ENCODE assay signal across 25 cellular contexts in the genomic region with DNA sequence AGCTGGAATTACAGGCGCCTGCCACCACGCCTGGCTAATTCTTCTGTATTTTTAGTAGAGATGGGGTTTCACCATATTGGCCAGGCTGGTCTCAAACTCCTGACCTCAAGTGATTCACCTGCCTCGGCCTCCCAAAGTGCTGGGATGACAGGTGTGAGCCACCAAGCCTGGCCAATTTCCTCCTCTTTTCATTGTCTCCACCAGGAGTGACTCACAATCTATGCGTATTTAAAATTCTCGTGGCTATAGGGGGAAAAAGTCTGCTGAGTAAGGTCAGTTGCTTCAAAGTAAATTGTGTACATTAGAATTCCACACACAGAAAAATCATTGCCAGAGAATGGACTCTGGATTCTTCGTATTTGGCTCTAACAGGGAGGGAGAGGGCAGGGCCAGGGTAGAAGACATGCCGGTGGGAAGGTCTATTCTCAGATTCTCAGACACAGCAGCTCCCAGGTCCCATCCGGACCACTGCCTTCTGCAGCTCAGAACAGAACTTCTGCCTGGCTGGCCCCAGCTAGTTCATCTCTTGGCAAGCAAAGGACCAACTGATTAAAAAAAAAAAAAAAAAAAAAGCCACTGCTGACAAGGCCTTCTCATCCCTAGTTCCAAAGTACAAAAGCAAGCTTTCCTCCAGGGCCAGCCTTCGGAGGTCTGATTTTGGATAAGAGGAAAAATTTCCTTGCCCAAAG. TPM values are rescaled to one million over a fixed set of nuclear protein-coding genes. Genes with fewer than 3 reads are reported as not detected.
DNase-seq lines count a peak whose midpoint lies in the region; ATAC-seq, FAIRE-seq and TF ChIP-seq lines count a peak whose summit lies in the region.
"Had no signal": no experiment of that assay in that cellular context is flagged by ENCODE, and none has a peak within 500 bp of the region (broad histone marks: within the 10 kb centered on the region; RNA-seq: fewer than 3 reads in every experiment).

No MANE protein-coding gene starts in this region.

- POLR2A ChIA-PET in SK-N-SH (lab: Yijun Ruan, JAX), result no interaction called here

- in situ Hi-C loops in astrocyte of the cerebellum (cut with HindIII; ENCODE audit: low sequenced_read_pairs), result no loop called here

- H3K36me3 ChIP-seq in ascending aorta (no peaks in the 10 kb centered on the region), SK-N-SH (replicated peaks in 1 of 2; ENCODE audit: control insufficient read depth in 1 of 2, insufficient read depth in 2 of 2, low read length in 1 of 2) (peaks cover 4 to 54% of the 10 kb centered on the region in 2 experiments)
- H3K36me3 ChIP-seq: gastrocnemius medialis, uterus had no signal

- FAIRE-seq in frontal cortex (lab: Jason Lieb, UNC), result no peak
- FAIRE-seq: A204.1, keratinocyte had no signal

- TF ChIP-seq RAD21 in SK-N-SH (IDR thresholded peaks at IDR 0.05; ENCODE audit: low read length), result no peak

- ATAC-seq in left colon, result peak; percentile 70
- ATAC-seq: gastrocnemius medialis, right cardiac atrium, WTC11 had no signal

- H3K79me2 ChIP-seq in SK-N-SH (ENCODE audit: insufficient read depth), result peaks cover 11% of the 10 kb centered on the region

- no peaks in the 10 kb centered on the region for H3K9me3 ChIP-seq in ascending aorta
- H3K9me3 ChIP-seq in SK-N-SH, result no peaks in the 10 kb centered on the region
- H3K9me3 ChIP-seq: BLaER1 treated with 17β-estradiol and CSF1 and Interleukin-3, amounts not matched to agents 10 nM and 100 nM; gastrocnemius medialis; SJSA1; uterus had no signal

- no peaks in the 10 kb centered on the region for H4K20me1 ChIP-seq in SK-N-SH (ENCODE audit: insufficient read depth)
- H4K20me1 ChIP-seq: BLaER1 treated with 17β-estradiol and CSF1 and Interleukin-3, amounts not matched to agents 10 nM and 100 nM had no signal

- H3K27ac ChIP-seq in ascending aorta (no peak overlapping the region), SK-N-SH (ENCODE audit: low read depth in 2 of 2, low read length in 1 of 2) (no peak overlapping the region)
- H3K27ac ChIP-seq: BLaER1 treated with 17β-estradiol and CSF1 and Interleukin-3, amounts not matched to agents 10 nM and 100 nM; dorsolateral prefrontal cortex; gastrocnemius medialis; SJSA1; uterus had no signal

- intact Hi-C loops in left colon (cut with DNase I, micrococcal nuclease) (no loop called here), ascending aorta (cut with DNase I) (no loop called here)

- H3K4me3 ChIP-seq in astrocyte of the cerebellum (ENCODE audit: low read depth, low read length), result no peak overlapping the region
- no peak overlapping the region for H3K4me3 ChIP-seq in ascending aorta
- H3K4me3 ChIP-seq in SK-N-SH (ENCODE audit: low read depth in 2 of 2, low read length in 1 of 2), result no peak overlapping the region
- H3K4me3 ChIP-seq: BLaER1 treated with 17β-estradiol and CSF1 and Interleukin-3, amounts not matched to agents 10 nM and 100 nM; dorsolateral prefrontal cortex; gastrocnemius medialis; SJSA1; uterus had no signal

- H3K9me2 ChIP-seq in SK-N-SH, result no peaks in the 10 kb centered on the region

- CTCF ChIA-PET in SK-N-SH (lab: Yijun Ruan, JAX), result interaction anchor here (0.6 kb wide), 1 partner anchor 479 kb away, joined by 3 read pairs; no protein-coding TSS in a partner anchor

- TF ChIP-seq EP300 in SK-N-SH (IDR thresholded peaks at IDR 0.05; ENCODE audit: borderline replicate concordance in 1 of 2, low read depth in 1 of 2, low read length in 1 of 2), result no peak

- peak; percentile 27 for DNase-seq in A172 (ENCODE audit: low spot score)
- DNase-seq in HuH-7.5 (ENCODE audit: low spot score), result peak; percentile 76
- peak; percentile 56 for DNase-seq in astrocyte of the cerebellum (ENCODE audit: low read depth)
- DNase-seq in left colon, result no peak
- no peak for DNase-seq in ascending aorta (ENCODE audit: low spot score in 2 of 2)
- no peak for DNase-seq in SK-N-SH
- DNase-seq in frontal cortex (ENCODE audit: low spot score in 2 of 2), result no peak
- DNase-seq in NCI-H2081 (lab: John Stamatoyannopoulos, UW), result no peak
- DNase-seq: activated CD4-positive, alpha-beta T cell treated with anti-CD3 and anti-CD28 coated beads, Interleukin-2, amount 50 U/mL, for 4 hours; activated CD8-positive, alpha-beta memory T cell treated with anti-CD3 and anti-CD28 coated beads, Interleukin-2, amount 50 U/mL, for 48 hours; activated effector memory CD4-positive, alpha-beta T cell treated with anti-CD3 and anti-CD28 coated beads, Interleukin-2, amount 50 U/mL, for 16 hours; dorsolateral prefrontal cortex; gastrocnemius medialis; GOT3; mammary epithelial cell; NCI-H1417 treated with DMSO at 0.1 percent for 48 hours; NCI-H82; right cardiac atrium; T-helper 2 cell; uterus had no signal

- no peak overlapping the region for H3K9ac ChIP-seq in SK-N-SH
- H3K9ac ChIP-seq: BLaER1 treated with 17β-estradiol and CSF1 and Interleukin-3, amounts not matched to agents 10 nM and 100 nM had no signal

- no peaks in the 10 kb centered on the region for H3K27me3 ChIP-seq in ascending aorta
- H3K27me3 ChIP-seq in SK-N-SH (ENCODE audit: insufficient read depth), result no peaks in the 10 kb centered on the region
- H3K27me3 ChIP-seq: BLaER1 treated with 17β-estradiol and CSF1 and Interleukin-3, amounts not matched to agents 10 nM and 100 nM; dorsolateral prefrontal cortex; gastrocnemius medialis; SJSA1; uterus had no signal

- TF ChIP-seq CTCF in astrocyte of the cerebellum (IDR thresholded peaks at IDR 0.05; ENCODE audit: low read depth, low read length, missing control alignments), result no peak
- no peak for TF ChIP-seq CTCF in ascending aorta (IDR thresholded peaks at IDR 0.05)
- no peak for TF ChIP-seq CTCF in SK-N-SH (IDR thresholded peaks at IDR 0.05)

- no peak overlapping the region for H2AFZ ChIP-seq in SK-N-SH (ENCODE audit: low read depth)

- H3K4me2 ChIP-seq in SK-N-SH, result no peak overlapping the region
- H3K4me2 ChIP-seq: BLaER1 treated with 17β-estradiol and CSF1 and Interleukin-3, amounts not matched to agents 10 nM and 100 nM had no signal

- peaks cover 7% of the 10 kb centered on the region for H3F3A ChIP-seq in SK-N-SH (replicated peaks; ENCODE audit: insufficient read depth)

- H3K4me1 ChIP-seq in ascending aorta (no peaks in the 10 kb centered on the region), SK-N-SH (ENCODE audit: control insufficient read depth in 1 of 2, insufficient read depth in 2 of 2, low read depth in 1 of 2, low read length in 1 of 2) (no peaks in the 10 kb centered on the region; a peak in 1 of 4 replicates)
- H3K4me1 ChIP-seq: uterus had no signal

- WGBS in SK-N-SH (ENCODE audit: low lambda C conversion rate), result 81% methylated on average over 9 of the region's 9 CpGs

TF ChIP-seq in SK-N-SH, 30 proteins besides CTCF, POLR2A, EP300 and RAD21 (continues in another document):
- TF ChIP-seq GABPA (IDR thresholded peaks at IDR 0.05; ENCODE audit: low read depth) (no peak), SMC3 (IDR thresholded peaks at IDR 0.05; ENCODE audit: low read depth, low read length) (no peak), IRF3 (IDR thresholded peaks at IDR 0.05; ENCODE audit: low read depth, low read length) (no peak), GATA2 (CRISPR knock-in tag; IDR thresholded peaks at IDR 0.05) (no peak), NFIC (IDR thresholded peaks at IDR 0.05; ENCODE audit: borderline replicate concordance) (no peak), EZH2phosphoT487 (IDR thresholded peaks at IDR 0.05; ENCODE audit: borderline replicate concordance, low read depth) (no peak), SIN3A (IDR thresholded peaks at IDR 0.05; ENCODE audit: borderline replicate concordance, low read depth, low read length) (no peak), JUND (IDR thresholded peaks at IDR 0.05) (no peak), RFX5 (IDR thresholded peaks at IDR 0.05; ENCODE audit: low read length) (no peak), TCF12 (IDR thresholded peaks at IDR 0.05) (no peak), YY1 (IDR thresholded peaks at IDR 0.05; ENCODE audit: low read depth) (no peak), NRF1 (IDR thresholded peaks at IDR 0.05; ENCODE audit: low read depth, low read length) (no peak), TAF1 (IDR thresholded peaks at IDR 0.05; ENCODE audit: borderline replicate concordance, low read depth, low read length) (no peak), RCOR1 (IDR thresholded peaks at IDR 0.05; ENCODE audit: low read length) (no peak), ELF1 (IDR thresholded peaks at IDR 0.05) (no peak)

RNA-seq across cellular contexts. Expression of gene PSPH, which starts 22.2 kb away (rescaled TPM):
- total RNA-seq in A172 (2014; rRNA removed; shearing (Covaris generic)), result 98.8 and 102 TPM in 2 replicates
- total RNA-seq in left colon (10 to 100 TPM in 1 of 2 donors, 1 to 10 TPM in 1; 8.5 to 10.9 TPM), ascending aorta (not detected), frontal cortex (28.9 TPM)
- 42.0 and 50.5 TPM in 2 replicates for polyA plus RNA-seq in SK-N-SH (2012; rRNA removed)
- 39.5 and 46.6 TPM in 2 replicates for polyA plus RNA-seq in SK-N-SH (2012; cell fraction: cytosol; rRNA removed)
- polyA plus RNA-seq in SK-N-SH (2012; cell fraction: nucleus; rRNA removed), result 37.2 and 37.3 TPM in 2 replicates

RNA-seq across cellular contexts. Expression of gene CCT6A, which starts 22.5 kb away (rescaled TPM):
- total RNA-seq in A172 (2014; rRNA removed; shearing (Covaris generic)), result 538 and 632 TPM in 2 replicates
- total RNA-seq in left colon (10 to 100 TPM; 65.1 to 76.7 TPM), ascending aorta (86.2 TPM), frontal cortex (238 TPM)
- polyA plus RNA-seq in SK-N-SH (2012; rRNA removed), result 221 and 345 TPM in 2 replicates
- 338 and 380 TPM in 2 replicates for polyA plus RNA-seq in SK-N-SH (2012; cell fraction: cytosol; rRNA removed)
- polyA plus RNA-seq in SK-N-SH (2012; cell fraction: nucleus; rRNA removed), result 175 and 324 TPM in 2 replicates

RNA-seq across cellular contexts. Expression of gene SUMF2, which starts 35.0 kb away (rescaled TPM):
- total RNA-seq in A172 (2014; rRNA removed; shearing (Covaris generic)), result 112 and 128 TPM in 2 replicates
- total RNA-seq in left colon, result 100 to 1,000 TPM in 1 of 2 donors, 10 to 100 TPM in 1; 96.5 to 100 TPM
- total RNA-seq in ascending aorta, result 74.6 TPM
- polyA plus RNA-seq in SK-N-SH (2012; rRNA removed), result 130 and 162 TPM in 2 replicates
- polyA plus RNA-seq in SK-N-SH (2012; cell fraction: cytosol; rRNA removed), result 82.7 and 115 TPM in 2 replicates
- 182 and 258 TPM in 2 replicates for polyA plus RNA-seq in SK-N-SH (2012; cell fraction: nucleus; rRNA removed)
- total RNA-seq in frontal cortex, result 91.3 TPM

Comparison
In these comparisons a context has a peak if more than half of its experiments do, and no peak if none do; other contexts are left out.
1. DNase-seq: peak in A172 (single experiment), HuH-7.5 (single experiment) and astrocyte of the cerebellum (single experiment); none in left colon (0 of 2), ascending aorta (0 of 2), SK-N-SH (single experiment), frontal cortex (0 of 2) and NCI-H2081 (0 of 2).